Comparison of ENCODE assay signal across 17 cellular contexts in genomic region chr4:1708581-1708980, GRCh38. TPM values are rescaled to one million over a fixed set of nuclear protein-coding genes. Genes with fewer than 3 reads are reported as not detected.
A peak's percentile ranks its signal among the peaks of the same experiment; 100 is the strongest.
DNase-seq lines count a peak whose midpoint lies in the region; ATAC-seq and TF ChIP-seq lines count a peak whose summit lies in the region.
"Had no signal": no experiment of that assay in that cellular context is flagged by ENCODE, and none has a peak within 500 bp of the region (broad histone marks: within the 10 kb centered on the region; RNA-seq: fewer than 3 reads in every experiment).

No MANE protein-coding gene starts in this region.

- no peak overlapping the region for H3K27ac ChIP-seq in CD4-positive, alpha-beta memory T cell (ENCODE audit: low read depth, low read length)
- H3K27ac ChIP-seq: epithelial cell of prostate, heart left ventricle, right atrium auricular region had no signal

- DNase-seq in CD4-positive, alpha-beta memory T cell = no peak
- no peak for DNase-seq in HFFc6
- no peak for DNase-seq in activated T-helper 2 cell treated with anti-CD3 and anti-CD28 coated beads, Interferon-gamma antibody, Interleukin-2, Interleukin-4, amounts not matched to agents 10 μg/mL and 5 μg/mL and 100 μg/mL, durations not matched to agents 14 hours and 24 hours and 36 hours (ENCODE audit: low spot score)
- no peak for DNase-seq in head of caudate nucleus
- no peak for DNase-seq in SHP77 (lab: John Stamatoyannopoulos, UW)
- DNase-seq: activated CD4-positive, alpha-beta T cell treated with anti-CD3 and anti-CD28 coated beads, Interleukin-2, amount 50 U/mL, for 48 hours; GF-D8; heart left ventricle; left cardiac atrium; NCI-H1105 treated with DMSO at 0.1 percent for 48 hours; NCI-H446 treated with DMSO at 0.1 percent for 48 hours; RPMI8226; stimulated activated CD4-positive, alpha-beta T cell treated with anti-CD3 and anti-CD28 coated beads, Interleukin-2, amount 100 ng/mL, for 48 hours had no signal

- CTCF ChIA-PET in CD4-positive, alpha-beta memory T cell (lab: Charles Lee; ENCODE audit: partially characterized antibody) = interaction anchor here (1.5 to 9.7 kb wide), 3 partner anchors 16 to 18 kb away, joined by 10 to 115 read pairs (median 13); no protein-coding TSS in a partner anchor

- ATAC-seq in esophagus mucosa = no peak
- ATAC-seq: heart left ventricle, left cardiac atrium had no signal

- H3K36me3 Mint-ChIP-seq in CD4-positive, alpha-beta memory T cell = peaks cover 27 to 54% of the 10 kb centered on the region in 2 donors
- H3K36me3 Mint-ChIP-seq in HFFc6 (ENCODE audit: low read depth) = peaks cover 40% of the 10 kb centered on the region
- H3K36me3 Mint-ChIP-seq in activated T-helper 2 cell treated with anti-CD3 and anti-CD28 coated beads, Interferon-gamma antibody, Interleukin-2, Interleukin-4, amounts not matched to agents 10 μg/mL and 5 μg/mL and 100 μg/mL, durations not matched to agents 14 hours and 24 hours and 36 hours (ENCODE audit: low read depth) = peaks cover 66% of the 10 kb centered on the region
- peaks cover 45% of the 10 kb centered on the region for H3K36me3 Mint-ChIP-seq in nephron (ENCODE audit: low read depth)

- H3K4me1 ChIP-seq in CD4-positive, alpha-beta memory T cell (ENCODE audit: insufficient read depth, low read length) = peaks cover 38% of the 10 kb centered on the region

- H3K27me3 Mint-ChIP-seq in CD4-positive, alpha-beta memory T cell = no peaks in the 10 kb centered on the region
- H3K27me3 Mint-ChIP-seq in HFFc6 (ENCODE audit: insufficient read depth) (peaks cover 2% of the 10 kb centered on the region; the same call in 1 of the 2 replicates), nephron (ENCODE audit: low read depth) (no peaks in the 10 kb centered on the region)
- H3K27me3 Mint-ChIP-seq in activated T-helper 2 cell treated with anti-CD3 and anti-CD28 coated beads, Interferon-gamma antibody, Interleukin-2, Interleukin-4, amounts not matched to agents 10 μg/mL and 5 μg/mL and 100 μg/mL, durations not matched to agents 14 hours and 24 hours and 36 hours (ENCODE audit: low read depth) = no peaks in the 10 kb centered on the region

- intact Hi-C loops in CD4-positive, alpha-beta memory T cell (cut with micrococcal nuclease) = no loop called here
- intact Hi-C loops in activated T-helper 2 cell treated with anti-CD3 and anti-CD28 coated beads, Interferon-gamma antibody, Interleukin-2, Interleukin-4, amounts not matched to agents 10 μg/mL and 5 μg/mL and 100 μg/mL, durations not matched to agents 14 hours and 24 hours and 36 hours (cut with micrococcal nuclease) = no loop called here
- intact Hi-C loops in head of caudate nucleus (cut with DNase I) = no loop called here

- no peak overlapping the region for H3K4me3 ChIP-seq in CD4-positive, alpha-beta memory T cell (ENCODE audit: low read length in 2 of 2)
- H3K4me3 ChIP-seq: heart left ventricle, right atrium auricular region had no signal

- no peaks in the 10 kb centered on the region for H3K27me3 ChIP-seq in CD4-positive, alpha-beta memory T cell (ENCODE audit: insufficient read depth, low read length)
- H3K27me3 ChIP-seq: heart left ventricle, right atrium auricular region had no signal

- POLR2A ChIA-PET in CD4-positive, alpha-beta memory T cell (lab: Charles Lee; ENCODE audit: partially characterized antibody) = interaction anchor here (0.8 to 2.7 kb wide), 3 partner anchors 12 to 15 kb away, joined by 3 to 19 read pairs (median 14); partner anchors contain the start of genes TACC3 and TMEM129

- H3K4me3 Mint-ChIP-seq in CD4-positive, alpha-beta memory T cell = peak overlapping the region in 3 of 8 donors; percentile 3 to 55 (median 40)
- H3K4me3 Mint-ChIP-seq in HFFc6 (peak overlapping the region; percentile 51), nephron (peak overlapping the region; percentile 59 to 98 (median 93))
- peak overlapping the region; percentile 1 for H3K4me3 Mint-ChIP-seq in activated T-helper 2 cell treated with anti-CD3 and anti-CD28 coated beads, Interferon-gamma antibody, Interleukin-2, Interleukin-4, amounts not matched to agents 10 μg/mL and 5 μg/mL and 100 μg/mL, durations not matched to agents 14 hours and 24 hours and 36 hours (ENCODE audit: low read depth)

- TF ChIP-seq CTCF in HFFc6 (IDR thresholded peaks at IDR 0.05) (no peak), nephron (IDR thresholded peaks at IDR 0.05; ENCODE audit: unreplicated experiment in 3 of 3) (no peak)

- peaks cover 4% of the 10 kb centered on the region for H3K36me3 ChIP-seq in CD4-positive, alpha-beta memory T cell (ENCODE audit: insufficient read depth, low read length)

- H3K9me3 Mint-ChIP-seq in CD4-positive, alpha-beta memory T cell = no peaks in the 10 kb centered on the region
- no peaks in the 10 kb centered on the region for H3K9me3 Mint-ChIP-seq in HFFc6
- no peaks in the 10 kb centered on the region for H3K9me3 Mint-ChIP-seq in activated T-helper 2 cell treated with anti-CD3 and anti-CD28 coated beads, Interferon-gamma antibody, Interleukin-2, Interleukin-4, amounts not matched to agents 10 μg/mL and 5 μg/mL and 100 μg/mL, durations not matched to agents 14 hours and 24 hours and 36 hours
- no peaks in the 10 kb centered on the region for H3K9me3 Mint-ChIP-seq in nephron

- H3K4me1 Mint-ChIP-seq in CD4-positive, alpha-beta memory T cell = peaks cover 27 to 77% (median 48%) of the 10 kb centered on the region in 4 donors
- H3K4me1 Mint-ChIP-seq in HFFc6 (ENCODE audit: low read depth) (peaks cover 53% of the 10 kb centered on the region), nephron (peaks cover 25% of the 10 kb centered on the region)
- H3K4me1 Mint-ChIP-seq in activated T-helper 2 cell treated with anti-CD3 and anti-CD28 coated beads, Interferon-gamma antibody, Interleukin-2, Interleukin-4, amounts not matched to agents 10 μg/mL and 5 μg/mL and 100 μg/mL, durations not matched to agents 14 hours and 24 hours and 36 hours (ENCODE audit: low read depth) = peaks cover 48% of the 10 kb centered on the region

- H3K9me3 ChIP-seq in CD4-positive, alpha-beta memory T cell (ENCODE audit: control insufficient read depth in 1 of 2, low read length in 2 of 2) = no peaks in the 10 kb centered on the region
- H3K9me3 ChIP-seq: heart left ventricle, right atrium auricular region had no signal

- peak overlapping the region in 5 of 7 donors; percentile 14 to 54 (median 18) for H3K27ac Mint-ChIP-seq in CD4-positive, alpha-beta memory T cell
- peak overlapping the region; percentile 72 for H3K27ac Mint-ChIP-seq in HFFc6
- H3K27ac Mint-ChIP-seq in activated T-helper 2 cell treated with anti-CD3 and anti-CD28 coated beads, Interferon-gamma antibody, Interleukin-2, Interleukin-4, amounts not matched to agents 10 μg/mL and 5 μg/mL and 100 μg/mL, durations not matched to agents 14 hours and 24 hours and 36 hours = no peak overlapping the region
- peak overlapping the region; percentile 80 to 93 (median 85) for H3K27ac Mint-ChIP-seq in nephron

RNA-seq across cellular contexts. Expression of gene SLBP, which starts 3.5 kb away (rescaled TPM):
- 10 to 100 TPM; 41.8 to 47.4 TPM for total RNA-seq in CD4-positive, alpha-beta memory T cell
- polyA plus RNA-seq in CD4-positive, alpha-beta memory T cell = 10 to 100 TPM; 68.6 to 71.6 TPM
- total RNA-seq in HFFc6 (2021; fragmentation: NEBNext Ultra II Directional; extraction: Animal tissue kit (Norgen Biotek cat#: 25700)) = 10 to 100 TPM; 44.7 to 61.9 (median 58.4) TPM
- 125 and 127 TPM in 2 replicates for total RNA-seq in activated T-helper 2 cell treated with anti-CD3 and anti-CD28 coated beads, Interferon-gamma antibody, Interleukin-2, Interleukin-4, amounts not matched to agents 10 μg/mL and 5 μg/mL and 100 μg/mL, durations not matched to agents 14 hours and 24 hours and 36 hours
- 31.3 TPM for total RNA-seq in esophagus mucosa

RNA-seq across cellular contexts. Expression of gene TMEM129, which starts 12.5 kb away (rescaled TPM):
- 10 to 100 TPM; 40.6 to 42.1 TPM for total RNA-seq in CD4-positive, alpha-beta memory T cell
- polyA plus RNA-seq in CD4-positive, alpha-beta memory T cell = 10 to 100 TPM; 36.8 to 40.3 TPM
- total RNA-seq in HFFc6 (2021; fragmentation: NEBNext Ultra II Directional; extraction: Animal tissue kit (Norgen Biotek cat#: 25700)) = 10 to 100 TPM; 24.6 to 36.7 (median 27.7) TPM
- total RNA-seq in activated T-helper 2 cell treated with anti-CD3 and anti-CD28 coated beads, Interferon-gamma antibody, Interleukin-2, Interleukin-4, amounts not matched to agents 10 μg/mL and 5 μg/mL and 100 μg/mL, durations not matched to agents 14 hours and 24 hours and 36 hours = 23.5 and 27.1 TPM in 2 replicates
- total RNA-seq in esophagus mucosa = 25.5 TPM

RNA-seq across cellular contexts. Expression of gene TACC3, which starts 12.7 kb away (rescaled TPM):
- 100 to 1,000 TPM; 134 to 136 TPM for total RNA-seq in CD4-positive, alpha-beta memory T cell
- 10 to 100 TPM; 37.3 to 61.8 TPM for polyA plus RNA-seq in CD4-positive, alpha-beta memory T cell
- 10 to 100 TPM; 44.2 to 95.3 (median 93.3) TPM for total RNA-seq in HFFc6 (2021; fragmentation: NEBNext Ultra II Directional; extraction: Animal tissue kit (Norgen Biotek cat#: 25700))
- total RNA-seq in activated T-helper 2 cell treated with anti-CD3 and anti-CD28 coated beads, Interferon-gamma antibody, Interleukin-2, Interleukin-4, amounts not matched to agents 10 μg/mL and 5 μg/mL and 100 μg/mL, durations not matched to agents 14 hours and 24 hours and 36 hours = 137 and 141 TPM in 2 replicates
- total RNA-seq in esophagus mucosa = 34.4 TPM

RNA-seq across cellular contexts. Expression of gene FAM53A, which starts 24.5 kb away (rescaled TPM):
- total RNA-seq in CD4-positive, alpha-beta memory T cell = 1 to 10 TPM in 1 of 2 experiments, under 1 TPM in 1; 0.89 to 2.2 TPM
- polyA plus RNA-seq in CD4-positive, alpha-beta memory T cell = 1 to 10 TPM; 1.1 to 2.8 TPM
- 1 to 10 TPM; 2.3 to 3.2 (median 2.7) TPM for total RNA-seq in HFFc6 (2021; fragmentation: NEBNext Ultra II Directional; extraction: Animal tissue kit (Norgen Biotek cat#: 25700))
- 2.7 and 3.3 TPM in 2 replicates for total RNA-seq in activated T-helper 2 cell treated with anti-CD3 and anti-CD28 coated beads, Interferon-gamma antibody, Interleukin-2, Interleukin-4, amounts not matched to agents 10 μg/mL and 5 μg/mL and 100 μg/mL, durations not matched to agents 14 hours and 24 hours and 36 hours
- total RNA-seq in esophagus mucosa = 0.92 TPM
